ENCODE assay signal across 1 cellular context in the genomic region with DNA sequence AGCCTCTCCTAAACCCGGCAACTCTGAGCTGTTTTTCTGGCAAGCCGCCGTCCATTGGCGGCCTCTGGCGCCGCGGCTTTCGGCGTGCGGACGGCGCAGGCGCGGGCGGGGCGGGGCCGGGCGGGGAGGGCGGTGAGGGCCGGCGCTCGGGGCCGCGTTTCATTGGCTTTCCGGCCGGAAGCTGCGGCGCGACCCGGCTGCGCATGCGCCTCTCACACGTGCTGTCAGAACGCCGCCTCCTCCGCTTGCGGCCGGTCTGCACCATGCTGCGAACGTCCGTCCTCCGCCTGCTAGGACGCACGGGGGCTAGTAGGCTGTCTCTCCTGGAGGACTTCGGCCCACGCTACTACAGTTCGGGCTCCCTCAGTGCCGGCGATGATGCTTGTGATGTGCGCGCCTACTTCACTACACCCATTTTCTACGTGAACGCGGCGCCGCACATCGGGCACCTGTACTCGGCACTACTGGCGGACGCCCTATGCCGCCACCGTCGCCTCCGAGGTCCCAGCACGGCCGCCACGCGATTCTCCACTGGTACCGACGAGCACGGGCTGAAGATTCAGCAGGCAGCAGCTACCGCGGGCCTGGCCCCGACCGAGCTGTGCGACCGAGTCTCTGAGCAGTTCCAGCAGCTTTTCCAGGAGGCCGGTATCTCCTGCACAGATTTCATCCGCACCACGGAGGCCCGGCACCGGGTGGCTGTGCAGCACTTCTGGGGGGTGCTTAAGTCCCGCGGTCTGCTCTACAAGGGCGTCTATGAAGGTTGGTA.
TF ChIP-seq lines count a peak whose summit lies in the region.

TSS of gene MARS2 (plus strand) at position 227 of the 769 bp plus-strand sequence. CDS start at position 264, 37 bp downstream.

TF ChIP-seq in HepG2, 621 proteins besides CTCF, POLR2A, EP300 and RAD21 (continued from another document and continues in another):
- TF ChIP-seq, protein P1, sequence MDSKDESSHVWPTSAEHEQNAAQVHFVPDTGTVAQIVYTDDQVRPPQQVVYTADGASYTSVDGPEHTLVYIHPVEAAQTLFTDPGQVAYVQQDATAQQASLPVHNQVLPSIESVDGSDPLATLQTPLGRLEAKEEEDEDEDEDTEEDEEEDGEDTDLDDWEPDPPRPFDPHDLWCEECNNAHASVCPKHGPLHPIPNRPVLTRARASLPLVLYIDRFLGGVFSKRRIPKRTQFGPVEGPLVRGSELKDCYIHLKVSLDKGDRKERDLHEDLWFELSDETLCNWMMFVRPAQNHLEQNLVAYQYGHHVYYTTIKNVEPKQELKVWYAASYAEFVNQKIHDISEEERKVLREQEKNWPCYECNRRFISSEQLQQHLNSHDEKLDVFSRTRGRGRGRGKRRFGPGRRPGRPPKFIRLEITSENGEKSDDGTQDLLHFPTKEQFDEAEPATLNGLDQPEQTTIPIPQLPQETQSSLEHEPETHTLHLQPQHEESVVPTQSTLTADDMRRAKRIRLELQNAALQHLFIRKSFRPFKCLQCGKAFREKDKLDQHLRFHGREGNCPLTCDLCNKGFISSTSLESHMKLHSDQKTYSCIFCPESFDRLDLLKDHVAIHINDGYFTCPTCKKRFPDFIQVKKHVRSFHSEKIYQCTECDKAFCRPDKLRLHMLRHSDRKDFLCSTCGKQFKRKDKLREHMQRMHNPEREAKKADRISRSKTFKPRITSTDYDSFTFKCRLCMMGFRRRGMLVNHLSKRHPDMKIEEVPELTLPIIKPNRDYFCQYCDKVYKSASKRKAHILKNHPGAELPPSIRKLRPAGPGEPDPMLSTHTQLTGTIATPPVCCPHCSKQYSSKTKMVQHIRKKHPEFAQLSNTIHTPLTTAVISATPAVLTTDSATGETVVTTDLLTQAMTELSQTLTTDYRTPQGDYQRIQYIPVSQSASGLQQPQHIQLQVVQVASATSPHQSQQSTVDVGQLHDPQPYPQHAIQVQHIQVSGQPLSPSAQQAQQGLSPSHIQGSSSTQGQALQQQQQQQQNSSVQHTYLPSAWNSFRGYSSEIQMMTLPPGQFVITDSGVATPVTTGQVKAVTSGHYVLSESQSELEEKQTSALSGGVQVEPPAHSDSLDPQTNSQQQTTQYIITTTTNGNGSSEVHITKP (CRISPR knock-in tag; IDR thresholded peaks at IDR 0.05; ENCODE audit: low read depth) = peak; percentile 58; the same call in 1 of the 2 replicates
- TF ChIP-seq POLR2AphosphoS5 (IDR thresholded peaks at IDR 0.05; ENCODE audit: low read depth, low read length) (peak; percentile 95), POLR2AphosphoS2 (IDR thresholded peaks at IDR 0.05; ENCODE audit: low read depth, low read length) (no peak), NFKBIZ (CRISPR knock-in tag; IDR thresholded peaks at IDR 0.05) (0 out of 2 replicates have a peak, but pooled peaks have one; percentile 20), AHR (CRISPR knock-in tag; IDR thresholded peaks at IDR 0.05) (0 out of 2 replicates have a peak, but pooled peaks have one; percentile 52), SOX5 (CRISPR knock-in tag; IDR thresholded peaks at IDR 0.05; ENCODE audit: borderline replicate concordance) (0 out of 2 replicates have a peak, but pooled peaks have one; percentile 29), ZNF101 (CRISPR knock-in tag; IDR thresholded peaks at IDR 0.05; ENCODE audit: borderline replicate concordance, low read depth) (no peak), DR1 (CRISPR knock-in tag; IDR thresholded peaks at IDR 0.05) (peak; percentile 69; the same call in 1 of the 2 replicates), ZNF136 (CRISPR knock-in tag; IDR thresholded peaks at IDR 0.05; ENCODE audit: low read depth) (no peak), RFXANK (CRISPR knock-in tag; IDR thresholded peaks at IDR 0.05) (no peak), ZNF652 (CRISPR knock-in tag; IDR thresholded peaks at IDR 0.05; ENCODE audit: borderline replicate concordance, low read depth) (no peak), TCF12 (IDR thresholded peaks at IDR 0.05) (no peak), TCF12 (CRISPR knock-in tag; IDR thresholded peaks at IDR 0.05) (peak; percentile 72; the same call in 1 of the 2 replicates), MZF1 (CRISPR knock-in tag; IDR thresholded peaks at IDR 0.05; ENCODE audit: borderline replicate concordance) (no peak; the same call in 1 of the 2 replicates), ZNF124 (CRISPR knock-in tag; IDR thresholded peaks at IDR 0.05) (no peak), ZNF180 (CRISPR knock-in tag; IDR thresholded peaks at IDR 0.05; ENCODE audit: borderline replicate concordance, low read depth) (no peak), NFYC (CRISPR knock-in tag; IDR thresholded peaks at IDR 0.05) (peak; percentile 77), MAF1 (CRISPR knock-in tag; IDR thresholded peaks at IDR 0.05; ENCODE audit: borderline replicate concordance) (0 out of 2 replicates have a peak, but pooled peaks have one; percentile 14), ZBTB33 (CRISPR knock-in tag; IDR thresholded peaks at IDR 0.05) (no peak), SKI (IDR thresholded peaks at IDR 0.05; ENCODE audit: partially characterized antibody) (peak; percentile 22), TCF7 (IDR thresholded peaks at IDR 0.05; ENCODE audit: low read depth) (no peak), ZNF547 (CRISPR knock-in tag; IDR thresholded peaks at IDR 0.05) (no peak; the same call in 1 of the 2 replicates), ZNF816 (CRISPR knock-in tag; IDR thresholded peaks at IDR 0.05; ENCODE audit: borderline replicate concordance) (peak; percentile 82; the same call in 1 of the 2 replicates), ZC3H4 (CRISPR knock-in tag; IDR thresholded peaks at IDR 0.05; ENCODE audit: borderline replicate concordance) (no peak), NRL (CRISPR knock-in tag; IDR thresholded peaks at IDR 0.05; ENCODE audit: borderline replicate concordance) (peak; percentile 91), MAFK (conservative IDR thresholded peaks at IDR 0.05 in 1 of 2, IDR thresholded peaks at IDR 0.05 in 1 of 2; ENCODE audit: low read length in 2 of 2) (no peak), SP1 (IDR thresholded peaks at IDR 0.05) (no peak), SP1 (CRISPR knock-in tag; IDR thresholded peaks at IDR 0.05) (peak; percentile 55; the same call in 1 of the 2 replicates), ZNF614 (CRISPR knock-in tag; IDR thresholded peaks at IDR 0.05; ENCODE audit: borderline replicate concordance) (0 out of 2 replicates have a peak, but pooled peaks have one; percentile 13), ZNF883 (CRISPR knock-in tag; IDR thresholded peaks at IDR 0.05; ENCODE audit: not compliant biosample characterization) (peak; percentile 60), ZNF558 (CRISPR knock-in tag; IDR thresholded peaks at IDR 0.05; ENCODE audit: borderline replicate concordance) (peak; percentile 46; the same call in 1 of the 2 replicates), ZNF557 (CRISPR knock-in tag; IDR thresholded peaks at IDR 0.05) (no peak), PAWR (CRISPR knock-in tag; IDR thresholded peaks at IDR 0.05; ENCODE audit: borderline replicate concordance) (0 out of 2 replicates have a peak, but pooled peaks have one; percentile 48), ZNF121 (CRISPR knock-in tag; IDR thresholded peaks at IDR 0.05) (peak; percentile 30; the same call in 1 of the 2 replicates), MAX (IDR thresholded peaks at IDR 0.05) (peak; percentile 99), MED1 (CRISPR knock-in tag; IDR thresholded peaks at IDR 0.05) (0 out of 2 replicates have a peak, but pooled peaks have one; percentile 17), MAZ (IDR thresholded peaks at IDR 0.05; ENCODE audit: borderline replicate concordance, low read depth, low read length) (peak; percentile 86), MAZ (CRISPR knock-in tag; IDR thresholded peaks at IDR 0.05; ENCODE audit: low read depth) (peak; percentile 82), CCAR2 (optimal IDR thresholded peaks at IDR 0.05; ENCODE audit: low read depth, low read length) (no peak), ZNF446 (CRISPR knock-in tag; IDR thresholded peaks at IDR 0.05) (no peak; the same call in 1 of the 2 replicates), ZNF367 (CRISPR knock-in tag; IDR thresholded peaks at IDR 0.05; ENCODE audit: borderline replicate concordance) (no peak; the same call in 1 of the 2 replicates), ELF4 (CRISPR knock-in tag; IDR thresholded peaks at IDR 0.05; ENCODE audit: borderline replicate concordance) (no peak)
- TF ChIP-seq, protein P2, sequence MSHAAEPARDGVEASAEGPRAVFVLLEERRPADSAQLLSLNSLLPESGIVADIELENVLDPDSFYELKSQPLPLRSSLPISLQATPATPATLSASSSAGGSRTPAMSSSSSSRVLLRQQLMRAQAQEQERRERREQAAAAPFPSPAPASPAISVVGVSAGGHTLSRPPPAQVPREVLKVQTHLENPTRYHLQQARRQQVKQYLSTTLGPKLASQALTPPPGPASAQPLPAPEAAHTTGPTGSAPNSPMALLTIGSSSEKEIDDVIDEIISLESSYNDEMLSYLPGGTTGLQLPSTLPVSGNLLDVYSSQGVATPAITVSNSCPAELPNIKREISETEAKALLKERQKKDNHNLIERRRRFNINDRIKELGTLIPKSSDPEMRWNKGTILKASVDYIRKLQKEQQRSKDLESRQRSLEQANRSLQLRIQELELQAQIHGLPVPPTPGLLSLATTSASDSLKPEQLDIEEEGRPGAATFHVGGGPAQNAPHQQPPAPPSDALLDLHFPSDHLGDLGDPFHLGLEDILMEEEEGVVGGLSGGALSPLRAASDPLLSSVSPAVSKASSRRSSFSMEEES (CRISPR knock-in tag; IDR thresholded peaks at IDR 0.05) = peak; percentile 65; the same call in 1 of the 2 replicates
- TF ChIP-seq, protein P3, sequence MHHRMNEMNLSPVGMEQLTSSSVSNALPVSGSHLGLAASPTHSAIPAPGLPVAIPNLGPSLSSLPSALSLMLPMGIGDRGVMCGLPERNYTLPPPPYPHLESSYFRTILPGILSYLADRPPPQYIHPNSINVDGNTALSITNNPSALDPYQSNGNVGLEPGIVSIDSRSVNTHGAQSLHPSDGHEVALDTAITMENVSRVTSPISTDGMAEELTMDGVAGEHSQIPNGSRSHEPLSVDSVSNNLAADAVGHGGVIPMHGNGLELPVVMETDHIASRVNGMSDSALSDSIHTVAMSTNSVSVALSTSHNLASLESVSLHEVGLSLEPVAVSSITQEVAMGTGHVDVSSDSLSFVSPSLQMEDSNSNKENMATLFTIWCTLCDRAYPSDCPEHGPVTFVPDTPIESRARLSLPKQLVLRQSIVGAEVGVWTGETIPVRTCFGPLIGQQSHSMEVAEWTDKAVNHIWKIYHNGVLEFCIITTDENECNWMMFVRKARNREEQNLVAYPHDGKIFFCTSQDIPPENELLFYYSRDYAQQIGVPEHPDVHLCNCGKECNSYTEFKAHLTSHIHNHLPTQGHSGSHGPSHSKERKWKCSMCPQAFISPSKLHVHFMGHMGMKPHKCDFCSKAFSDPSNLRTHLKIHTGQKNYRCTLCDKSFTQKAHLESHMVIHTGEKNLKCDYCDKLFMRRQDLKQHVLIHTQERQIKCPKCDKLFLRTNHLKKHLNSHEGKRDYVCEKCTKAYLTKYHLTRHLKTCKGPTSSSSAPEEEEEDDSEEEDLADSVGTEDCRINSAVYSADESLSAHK (CRISPR knock-in tag; IDR thresholded peaks at IDR 0.05; ENCODE audit: borderline replicate concordance) = no peak
- TF ChIP-seq, protein P4, sequence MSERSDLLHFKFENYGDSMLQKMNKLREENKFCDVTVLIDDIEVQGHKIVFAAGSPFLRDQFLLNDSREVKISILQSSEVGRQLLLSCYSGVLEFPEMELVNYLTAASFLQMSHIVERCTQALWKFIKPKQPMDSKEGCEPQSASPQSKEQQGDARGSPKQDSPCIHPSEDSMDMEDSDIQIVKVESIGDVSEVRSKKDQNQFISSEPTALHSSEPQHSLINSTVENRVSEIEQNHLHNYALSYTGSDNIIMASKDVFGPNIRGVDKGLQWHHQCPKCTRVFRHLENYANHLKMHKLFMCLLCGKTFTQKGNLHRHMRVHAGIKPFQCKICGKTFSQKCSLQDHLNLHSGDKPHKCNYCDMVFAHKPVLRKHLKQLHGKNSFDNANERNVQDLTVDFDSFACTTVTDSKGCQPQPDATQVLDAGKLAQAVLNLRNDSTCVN (CRISPR knock-in tag; IDR thresholded peaks at IDR 0.05; ENCODE audit: borderline replicate concordance) = peak; percentile 62; the same call in 1 of the 2 replicates
- TF ChIP-seq, protein P5, sequence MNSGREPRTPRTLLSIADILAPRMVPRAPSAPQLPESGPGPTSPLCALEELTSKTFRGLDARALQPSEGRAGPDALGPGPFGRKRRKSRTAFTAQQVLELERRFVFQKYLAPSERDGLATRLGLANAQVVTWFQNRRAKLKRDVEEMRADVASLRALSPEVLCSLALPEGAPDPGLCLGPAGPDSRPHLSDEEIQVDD (CRISPR knock-in tag; IDR thresholded peaks at IDR 0.05; ENCODE audit: borderline replicate concordance) = peak; percentile 64; the same call in 1 of the 2 replicates
- TF ChIP-seq, protein P6, sequence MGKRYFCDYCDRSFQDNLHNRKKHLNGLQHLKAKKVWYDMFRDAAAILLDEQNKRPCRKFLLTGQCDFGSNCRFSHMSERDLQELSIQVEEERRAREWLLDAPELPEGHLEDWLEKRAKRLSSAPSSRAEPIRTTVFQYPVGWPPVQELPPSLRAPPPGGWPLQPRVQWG (CRISPR knock-in tag; IDR thresholded peaks at IDR 0.05; ENCODE audit: borderline replicate concordance, low read depth) = no peak
- TF ChIP-seq, protein P7, sequence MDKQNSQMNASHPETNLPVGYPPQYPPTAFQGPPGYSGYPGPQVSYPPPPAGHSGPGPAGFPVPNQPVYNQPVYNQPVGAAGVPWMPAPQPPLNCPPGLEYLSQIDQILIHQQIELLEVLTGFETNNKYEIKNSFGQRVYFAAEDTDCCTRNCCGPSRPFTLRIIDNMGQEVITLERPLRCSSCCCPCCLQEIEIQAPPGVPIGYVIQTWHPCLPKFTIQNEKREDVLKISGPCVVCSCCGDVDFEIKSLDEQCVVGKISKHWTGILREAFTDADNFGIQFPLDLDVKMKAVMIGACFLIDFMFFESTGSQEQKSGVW (CRISPR knock-in tag; IDR thresholded peaks at IDR 0.05; ENCODE audit: borderline replicate concordance) = no peak
- TF ChIP-seq, protein P8, sequence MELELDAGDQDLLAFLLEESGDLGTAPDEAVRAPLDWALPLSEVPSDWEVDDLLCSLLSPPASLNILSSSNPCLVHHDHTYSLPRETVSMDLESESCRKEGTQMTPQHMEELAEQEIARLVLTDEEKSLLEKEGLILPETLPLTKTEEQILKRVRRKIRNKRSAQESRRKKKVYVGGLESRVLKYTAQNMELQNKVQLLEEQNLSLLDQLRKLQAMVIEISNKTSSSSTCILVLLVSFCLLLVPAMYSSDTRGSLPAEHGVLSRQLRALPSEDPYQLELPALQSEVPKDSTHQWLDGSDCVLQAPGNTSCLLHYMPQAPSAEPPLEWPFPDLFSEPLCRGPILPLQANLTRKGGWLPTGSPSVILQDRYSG (CRISPR knock-in tag; IDR thresholded peaks at IDR 0.05) = no peak; the same call in 1 of the 2 replicates
